Comparison of ENCODE assay signal across 18 cellular contexts in genomic region chr17:67998466-67998865, GRCh38. TPM values are rescaled to one million over a fixed set of nuclear protein-coding genes. Genes with fewer than 3 reads are reported as not detected.
A peak's percentile ranks its signal among the peaks of the same experiment; 100 is the strongest.
DNase-seq lines count a peak whose midpoint lies in the region; ATAC-seq and TF ChIP-seq lines count a peak whose summit lies in the region.
"Had no signal": no experiment of that assay in that cellular context is flagged by ENCODE, and none has a peak within 500 bp of the region (broad histone marks: within the 10 kb centered on the region; RNA-seq: fewer than 3 reads in every experiment).

No MANE protein-coding gene starts in this region.

- no peaks in the 10 kb centered on the region for H3K36me3 Mint-ChIP-seq in glutamatergic neuron (ENCODE audit: unreplicated experiment)
- peaks cover 14% of the 10 kb centered on the region for H3K36me3 Mint-ChIP-seq in stimulated activated effector memory CD8-positive, alpha-beta T cell treated with anti-CD3 and anti-CD28 coated beads, Interleukin-12 subunit alpha, Interleukin-12 subunit beta, amount 100 ng/mL, for 72 hours

- H3K36me3 ChIP-seq in left ventricle myocardium inferior: no peaks in the 10 kb centered on the region
- H3K36me3 ChIP-seq: BLaER1 treated with 17β-estradiol and CSF1 and Interleukin-3, amounts not matched to agents 10 nM and 100 nM had no signal

- H3K4me1 Mint-ChIP-seq in glutamatergic neuron (ENCODE audit: low read depth, unreplicated experiment): peaks cover 16% of the 10 kb centered on the region
- peaks cover 27% of the 10 kb centered on the region for H3K4me1 Mint-ChIP-seq in stimulated activated effector memory CD8-positive, alpha-beta T cell treated with anti-CD3 and anti-CD28 coated beads, Interleukin-12 subunit alpha, Interleukin-12 subunit beta, amount 100 ng/mL, for 72 hours

- no peak overlapping the region for H3K27ac ChIP-seq in left ventricle myocardium inferior (replicated peaks)
- H3K27ac ChIP-seq: BLaER1 treated with 17β-estradiol and CSF1 and Interleukin-3, amounts not matched to agents 10 nM and 100 nM; KMS-11 had no signal

- no peak for TF ChIP-seq CTCF in glutamatergic neuron (IDR thresholded peaks at IDR 0.05; ENCODE audit: partially characterized antibody, unreplicated experiment)
- no peak for TF ChIP-seq CTCF in left ventricle myocardium inferior (IDR thresholded peaks at IDR 0.05; ENCODE audit: borderline replicate concordance)

- H3K27me3 Mint-ChIP-seq in glutamatergic neuron (ENCODE audit: unreplicated experiment): peaks cover 11% of the 10 kb centered on the region

- DNase-seq in ELR (ENCODE audit: low read depth): peak; percentile 56
- peak; percentile 11 for DNase-seq in NCI-H226
- DNase-seq in glutamatergic neuron: no peak
- no peak for DNase-seq in stimulated activated effector memory CD8-positive, alpha-beta T cell treated with anti-CD3 and anti-CD28 coated beads, Interleukin-12 subunit alpha, Interleukin-12 subunit beta, amount 100 ng/mL, for 72 hours (ENCODE audit: low spot score in 2 of 2)
- DNase-seq in left ventricle myocardium inferior: no peak
- no peak for DNase-seq in activated T-cell treated with anti-CD3 and anti-CD28 coated beads, Interleukin-2, amount 50 U/mL, for 1 hour
- DNase-seq: NCI-H1417, NCI-H187, NCI-H2107, NCI-H2227 treated with DMSO at 0.1 percent for 48 hours, NCI-H524, NCI-H82, RPMI8226, SHP77 treated with DMSO at 0.1 percent for 48 hours, SK-N-SH had no signal

- peaks cover 7% of the 10 kb centered on the region for H3K9me3 Mint-ChIP-seq in glutamatergic neuron (ENCODE audit: unreplicated experiment)
- no peaks in the 10 kb centered on the region for H3K9me3 Mint-ChIP-seq in stimulated activated effector memory CD8-positive, alpha-beta T cell treated with anti-CD3 and anti-CD28 coated beads, Interleukin-12 subunit alpha, Interleukin-12 subunit beta, amount 100 ng/mL, for 72 hours

- no peak overlapping the region for H3K27ac Mint-ChIP-seq in glutamatergic neuron (ENCODE audit: unreplicated experiment)
- H3K27ac Mint-ChIP-seq in stimulated activated effector memory CD8-positive, alpha-beta T cell treated with anti-CD3 and anti-CD28 coated beads, Interleukin-12 subunit alpha, Interleukin-12 subunit beta, amount 100 ng/mL, for 72 hours: peak overlapping the region; percentile 54

- intact Hi-C loops in left ventricle myocardium inferior (cut with micrococcal nuclease): no loop called here

- ATAC-seq in stimulated activated effector memory CD8-positive, alpha-beta T cell treated with anti-CD3 and anti-CD28 coated beads, Interleukin-12 subunit alpha, Interleukin-12 subunit beta, amount 100 ng/mL, for 72 hours: no peak
- ATAC-seq in HG03378 (IDR thresholded peaks at IDR 0.05; ENCODE audit: unreplicated experiment): no peak

- no peaks in the 10 kb centered on the region for H3K9me3 ChIP-seq in left ventricle myocardium inferior (replicated peaks)
- H3K9me3 ChIP-seq: SK-N-SH had no signal

- H3K27me3 ChIP-seq in left ventricle myocardium inferior (ENCODE audit: low read depth): no peaks in the 10 kb centered on the region

- H3K4me3 ChIP-seq in left ventricle myocardium inferior: no peak overlapping the region
- H3K4me3 ChIP-seq: BLaER1 treated with 17β-estradiol and CSF1 and Interleukin-3, amounts not matched to agents 10 nM and 100 nM had no signal

- peak overlapping the region; percentile 38 for H3K4me3 Mint-ChIP-seq in glutamatergic neuron (ENCODE audit: unreplicated experiment)
- H3K4me3 Mint-ChIP-seq in stimulated activated effector memory CD8-positive, alpha-beta T cell treated with anti-CD3 and anti-CD28 coated beads, Interleukin-12 subunit alpha, Interleukin-12 subunit beta, amount 100 ng/mL, for 72 hours: no peak overlapping the region

- H3K4me1 ChIP-seq in left ventricle myocardium inferior: peaks cover 28% of the 10 kb centered on the region

RNA-seq across cellular contexts. Expression of gene C17orf58, which starts 2.2 kb away (rescaled TPM):
- total RNA-seq in glutamatergic neuron (ENCODE audit: unreplicated experiment): 9.9 TPM
- total RNA-seq in left ventricle myocardium inferior: 6.6 TPM

RNA-seq across cellular contexts. Expression of gene KPNA2, which starts 37.1 kb away (rescaled TPM):
- total RNA-seq in glutamatergic neuron (ENCODE audit: unreplicated experiment): 223 TPM
- total RNA-seq in left ventricle myocardium inferior: 19.2 TPM

Comparison
In these comparisons a context has a peak if more than half of its experiments do, and no peak if none do; other contexts are left out.
1. DNase-seq: peak in ELR (single experiment) and NCI-H226 (single experiment); none in glutamatergic neuron (single experiment), stimulated activated effector memory CD8-positive, alpha-beta T cell treated with anti-CD3 and anti-CD28 coated beads, Interleukin-12 subunit alpha, Interleukin-12 subunit beta, amount 100 ng/mL, for 72 hours (0 of 2), left ventricle myocardium inferior (single experiment) and activated T-cell treated with anti-CD3 and anti-CD28 coated beads, Interleukin-2, amount 50 U/mL, for 1 hour (single experiment).
2. RNA of gene KPNA2, which starts 37.1 kb away (total RNA-seq): 223 TPM in glutamatergic neuron (single experiment); 19.2 TPM in left ventricle myocardium inferior (single experiment); every median in the first group is over 10 times any median in the second.